Comparison of ENCODE assay signal across 30 cellular contexts in the genomic region with DNA sequence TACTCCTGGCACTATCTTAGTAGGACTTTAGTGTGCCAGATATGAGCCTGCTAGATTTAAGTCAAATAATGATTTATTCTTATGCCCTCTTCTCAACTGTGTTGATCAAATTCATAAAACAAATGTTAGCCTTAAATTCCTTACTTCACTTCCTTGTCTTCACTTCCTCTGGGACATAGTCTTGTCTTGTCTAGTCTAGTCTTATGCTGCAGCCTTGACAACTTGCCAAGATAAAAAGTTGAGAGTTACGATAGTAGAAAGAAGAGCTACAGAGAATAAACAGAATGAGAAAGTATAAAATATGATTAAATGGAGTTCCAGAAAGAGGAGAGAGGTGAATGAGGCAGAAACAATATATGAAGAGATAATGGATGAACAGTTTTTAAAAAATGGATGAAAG.
"Had no signal": no experiment of that assay in that cellular context is flagged by ENCODE, and none has a peak within 500 bp of the region (broad histone marks: within the 10 kb centered on the region; RNA-seq: fewer than 3 reads in every experiment).

No MANE protein-coding gene starts in this region.

- H3K36me3 Mint-ChIP-seq: activated naive CD4-positive, alpha-beta T cell treated with anti-CD3 and anti-CD28 coated beads, Interleukin-2, amount 50 U/mL, for 72 hours; activated naive CD8-positive, alpha-beta T cell treated with anti-CD3 and anti-CD28 coated beads, Interleukin-2, amount 10 ng/mL, durations not matched to agents 7 days and 5 days; brain had no signal

- H3K36me3 ChIP-seq: ascending aorta, colonic mucosa, esophagus muscularis mucosa, gastroesophageal sphincter, heart right ventricle, WERI-Rb-1 had no signal

- H3K27ac ChIP-seq: ascending aorta, colonic mucosa, esophagus muscularis mucosa, gastroesophageal sphincter, heart right ventricle, WERI-Rb-1 had no signal

- ATAC-seq: activated CD4-positive, CD25-positive, alpha-beta regulatory T cell treated with anti-CD3 and anti-CD28 coated beads, Interleukin-2, amount 50 U/mL, for 24 hours; activated CD8-positive, alpha-beta T cell treated with anti-CD3 and anti-CD28 coated beads for 36 hours; activated naive CD4-positive, alpha-beta T cell treated with anti-CD3 and anti-CD28 coated beads, Interleukin-2, amount 50 U/mL, for 72 hours; activated T-cell treated with anti-CD3 and anti-CD28 coated beads, Interleukin-2, amount 50 U/mL, for 4 hours; activated T-helper 17 cell treated with anti-CD3 and anti-CD28 coated beads, Interleukin-2, amount 50 U/mL, for 72 hours; gastroesophageal sphincter; heart right ventricle; T-helper 17 cell had no signal

- H3K9me3 Mint-ChIP-seq: activated B cell treated with CpG ODN at 0.5 μM for 24 hours; activated CD8-positive, alpha-beta T cell treated with anti-CD3 and anti-CD28 coated beads for 36 hours; activated naive CD4-positive, alpha-beta T cell treated with anti-CD3 and anti-CD28 coated beads for 36 hours; activated naive CD4-positive, alpha-beta T cell treated with anti-CD3 and anti-CD28 coated beads, Interleukin-2, amount 50 U/mL, for 72 hours; activated naive CD8-positive, alpha-beta T cell treated with anti-CD3 and anti-CD28 coated beads, Interleukin-2, amount 10 ng/mL, durations not matched to agents 7 days and 5 days; activated T-cell treated with anti-CD3 and anti-CD28 coated beads, Interleukin-2, amount 50 U/mL, for 4 hours; activated T-helper 17 cell treated with anti-CD3 and anti-CD28 coated beads, Interleukin-2, amount 50 U/mL, for 72 hours; brain; T-helper 2 cell treated with Interferon-gamma antibody and Interleukin-4, amounts not matched to agents 5 μg/mL and 100 μg/mL, for 36 hours had no signal

- DNase-seq: activated B cell treated with CpG ODN at 0.5 μM for 24 hours; activated CD4-positive, alpha-beta T cell treated with anti-CD3 and anti-CD28 coated beads for 48 hours; activated CD4-positive, alpha-beta T cell treated with anti-CD3 and anti-CD28 coated beads, Interleukin-2, amount 50 U/mL, for 1 hour; activated CD4-positive, alpha-beta T cell treated with anti-CD3 and anti-CD28 coated beads, Interleukin-2, amount 50 U/mL, for 48 hours; activated CD8-positive, alpha-beta memory T cell treated with anti-CD3 and anti-CD28 coated beads for 24 hours; activated CD8-positive, alpha-beta T cell treated with anti-CD3 and anti-CD28 coated beads for 36 hours; activated effector memory CD4-positive, alpha-beta T cell treated with Interleukin-2 at 50 U/mL for 16 hours; activated gamma-delta T cell treated with Interleukin-2 at 50 U/mL for 16 hours; activated naive CD4-positive, alpha-beta T cell treated with anti-CD3 and anti-CD28 coated beads for 36 hours; activated naive CD8-positive, alpha-beta T cell treated with anti-CD3 and anti-CD28 coated beads, Interleukin-2, amount 10 ng/mL, durations not matched to agents 7 days and 5 days; activated T-cell treated with anti-CD3 and anti-CD28 coated beads, Interleukin-2, amount 50 U/mL, for 4 hours; caudate nucleus; colonic mucosa; effector CD8-positive, alpha-beta T cell; erythroblast; foreskin melanocyte; heart right ventricle; T-helper 1 cell; T-helper 17 cell; T1000; WERI-Rb-1 had no signal

- H3K4me3 ChIP-seq: ascending aorta, colonic mucosa, esophagus muscularis mucosa, gastroesophageal sphincter, heart right ventricle, hepatocyte had no signal

- H3K9me3 ChIP-seq: ascending aorta, colonic mucosa, esophagus muscularis mucosa, gastroesophageal sphincter had no signal

- H3K27me3 ChIP-seq: ascending aorta, colonic mucosa, esophagus muscularis mucosa, gastroesophageal sphincter, heart right ventricle, hepatocyte had no signal

- H3K4me3 Mint-ChIP-seq: activated B cell treated with CpG ODN at 0.5 μM for 24 hours; activated CD8-positive, alpha-beta T cell treated with anti-CD3 and anti-CD28 coated beads for 36 hours; activated naive CD4-positive, alpha-beta T cell treated with anti-CD3 and anti-CD28 coated beads for 36 hours; activated naive CD8-positive, alpha-beta T cell treated with anti-CD3 and anti-CD28 coated beads, Interleukin-2, amount 10 ng/mL, durations not matched to agents 7 days and 5 days; activated T-cell treated with anti-CD3 and anti-CD28 coated beads, Interleukin-2, amount 50 U/mL, for 4 hours; activated T-helper 17 cell treated with anti-CD3 and anti-CD28 coated beads, Interleukin-2, amount 50 U/mL, for 72 hours; brain; T-helper 17 cell; T-helper 2 cell treated with Interferon-gamma antibody and Interleukin-4, amounts not matched to agents 5 μg/mL and 100 μg/mL, for 36 hours had no signal

- H3K27me3 Mint-ChIP-seq: activated CD8-positive, alpha-beta T cell treated with anti-CD3 and anti-CD28 coated beads for 36 hours; activated T-helper 17 cell treated with anti-CD3 and anti-CD28 coated beads, Interleukin-2, amount 50 U/mL, for 72 hours; T-helper 17 cell had no signal

- H3K4me1 ChIP-seq: ascending aorta, colonic mucosa, esophagus muscularis mucosa, gastroesophageal sphincter, heart right ventricle had no signal

- H3K4me1 Mint-ChIP-seq: activated B cell treated with CpG ODN at 0.5 μM for 24 hours; activated naive CD8-positive, alpha-beta T cell treated with anti-CD3 and anti-CD28 coated beads, Interleukin-2, amount 10 ng/mL, durations not matched to agents 7 days and 5 days; activated T-helper 17 cell treated with anti-CD3 and anti-CD28 coated beads, Interleukin-2, amount 50 U/mL, for 72 hours; brain; T-helper 17 cell had no signal

- H3K27ac Mint-ChIP-seq: activated B cell treated with CpG ODN at 0.5 μM for 24 hours; activated CD8-positive, alpha-beta T cell treated with anti-CD3 and anti-CD28 coated beads for 36 hours; activated naive CD4-positive, alpha-beta T cell treated with anti-CD3 and anti-CD28 coated beads for 36 hours; activated naive CD4-positive, alpha-beta T cell treated with anti-CD3 and anti-CD28 coated beads, Interleukin-2, amount 50 U/mL, for 72 hours; activated naive CD8-positive, alpha-beta T cell treated with anti-CD3 and anti-CD28 coated beads, Interleukin-2, amount 10 ng/mL, durations not matched to agents 7 days and 5 days; activated T-helper 17 cell treated with anti-CD3 and anti-CD28 coated beads, Interleukin-2, amount 50 U/mL, for 72 hours; brain; T-helper 17 cell; T-helper 2 cell treated with Interferon-gamma antibody and Interleukin-4, amounts not matched to agents 5 μg/mL and 100 μg/mL, for 36 hours had no signal
